ENCODE assay signal across 14 cellular contexts in genomic region chr5:154072782-154073171, GRCh38. TPM values are rescaled to one million over a fixed set of nuclear protein-coding genes. Genes with fewer than 3 reads are reported as not detected.
DNase-seq lines count a peak whose midpoint lies in the region; TF ChIP-seq lines count a peak whose summit lies in the region.
"Had no signal": no experiment of that assay in that cellular context is flagged by ENCODE, and none has a peak within 500 bp of the region (broad histone marks: within the 10 kb centered on the region; RNA-seq: fewer than 3 reads in every experiment).

No MANE protein-coding gene starts in this region.

- TF ChIP-seq CTCF in neural progenitor cell (IDR thresholded peaks at IDR 0.05) = no peak

- H3K4me3 ChIP-seq in neural progenitor cell = no peak overlapping the region
- H3K4me3 ChIP-seq: heart right ventricle, SJCRH30, uterus had no signal

- no peak overlapping the region for H2AFZ ChIP-seq in neural progenitor cell (replicated peaks)

- no peaks in the 10 kb centered on the region for H3K9me3 ChIP-seq in neural progenitor cell (ENCODE audit: low read depth)
- H3K9me3 ChIP-seq: heart right ventricle, SJCRH30, uterus had no signal

- peaks cover 45% of the 10 kb centered on the region for H3K4me1 Mint-ChIP-seq in T-helper 2 cell treated with Interferon-gamma antibody and Interleukin-4, amounts not matched to agents 5 μg/mL and 100 μg/mL, for 36 hours (ENCODE audit: low read depth)
- H3K4me1 Mint-ChIP-seq in activated T-helper 1 cell treated with anti-CD3 and anti-CD28 coated beads, Interleukin-12 subunit alpha, Interleukin-12 subunit beta, Interleukin-2, Interleukin-4 antibody, amounts not matched to agents 30 ng/mL and 10 ng/mL and 1 ng/mL, durations not matched to agents 14 hours and 24 hours and 36 hours (ENCODE audit: low read depth) = peaks cover 56% of the 10 kb centered on the region
- peaks cover 37% of the 10 kb centered on the region for H3K4me1 Mint-ChIP-seq in neural progenitor cell

- DNase-seq in T-helper 2 cell treated with Interferon-gamma antibody and Interleukin-4, amounts not matched to agents 5 μg/mL and 100 μg/mL, for 36 hours (ENCODE audit: low spot score) = no peak
- DNase-seq in T-helper 2 cell = no peak
- DNase-seq in COR-L47 (lab: John Stamatoyannopoulos, UW) = peak; percentile 38
- DNase-seq in activated T-helper 1 cell treated with anti-CD3 and anti-CD28 coated beads, Interleukin-12 subunit alpha, Interleukin-12 subunit beta, Interleukin-2, Interleukin-4 antibody, amounts not matched to agents 30 ng/mL and 10 ng/mL and 1 ng/mL, durations not matched to agents 14 hours and 24 hours and 36 hours (ENCODE audit: low spot score) = no peak
- DNase-seq in neural progenitor cell (ENCODE audit: low spot score) = peak; percentile 69
- DNase-seq in GF-D8 (lab: John Stamatoyannopoulos, UW) = no peak
- no peak for DNase-seq in DMS153 (lab: John Stamatoyannopoulos, UW)
- no peak for DNase-seq in SKM-1 treated with dmso at 0.1 percent for 144 hours (lab: John Stamatoyannopoulos, UW; ENCODE audit: unreplicated experiment)

- no peak overlapping the region for H3K4me3 Mint-ChIP-seq in T-helper 2 cell treated with Interferon-gamma antibody and Interleukin-4, amounts not matched to agents 5 μg/mL and 100 μg/mL, for 36 hours
- H3K4me3 Mint-ChIP-seq in activated T-helper 1 cell treated with anti-CD3 and anti-CD28 coated beads, Interleukin-12 subunit alpha, Interleukin-12 subunit beta, Interleukin-2, Interleukin-4 antibody, amounts not matched to agents 30 ng/mL and 10 ng/mL and 1 ng/mL, durations not matched to agents 14 hours and 24 hours and 36 hours = peak overlapping the region; percentile 24
- H3K4me3 Mint-ChIP-seq in neural progenitor cell = no peak overlapping the region
- H3K4me3 Mint-ChIP-seq: CD4-positive, alpha-beta T cell; neural crest cell had no signal

- no peak overlapping the region for H3K9ac ChIP-seq in neural progenitor cell

- intact Hi-C loops in activated T-helper 1 cell treated with anti-CD3 and anti-CD28 coated beads, Interleukin-12 subunit alpha, Interleukin-12 subunit beta, Interleukin-2, Interleukin-4 antibody, amounts not matched to agents 30 ng/mL and 10 ng/mL and 1 ng/mL, durations not matched to agents 14 hours and 24 hours and 36 hours (cut with micrococcal nuclease) = loop anchor here (1.0 to 5.0 kb wide), 9 partner anchors 98 to 540 kb away; partner anchors contain the start of genes GALNT10 and SAP30L

- no peaks in the 10 kb centered on the region for H3K36me3 ChIP-seq in neural progenitor cell
- H3K36me3 ChIP-seq: heart right ventricle, SJCRH30, uterus had no signal

- H3K27me3 ChIP-seq in neural progenitor cell = no peaks in the 10 kb centered on the region
- H3K27me3 ChIP-seq: heart right ventricle, uterus had no signal

- peaks cover 15% of the 10 kb centered on the region for H3K4me1 ChIP-seq in neural progenitor cell
- H3K4me1 ChIP-seq: uterus had no signal

- H3K27me3 Mint-ChIP-seq in T-helper 2 cell treated with Interferon-gamma antibody and Interleukin-4, amounts not matched to agents 5 μg/mL and 100 μg/mL, for 36 hours (ENCODE audit: low read depth) = peaks cover 4% of the 10 kb centered on the region
- no peaks in the 10 kb centered on the region for H3K27me3 Mint-ChIP-seq in activated T-helper 1 cell treated with anti-CD3 and anti-CD28 coated beads, Interleukin-12 subunit alpha, Interleukin-12 subunit beta, Interleukin-2, Interleukin-4 antibody, amounts not matched to agents 30 ng/mL and 10 ng/mL and 1 ng/mL, durations not matched to agents 14 hours and 24 hours and 36 hours (ENCODE audit: insufficient read depth)
- peaks cover 5% of the 10 kb centered on the region for H3K27me3 Mint-ChIP-seq in neural progenitor cell (ENCODE audit: insufficient read depth, low read depth)
- H3K27me3 Mint-ChIP-seq: CD4-positive, alpha-beta T cell had no signal

- H3K79me2 ChIP-seq in neural progenitor cell (ENCODE audit: low read depth) = no peaks in the 10 kb centered on the region

- H3K9me3 Mint-ChIP-seq in T-helper 2 cell treated with Interferon-gamma antibody and Interleukin-4, amounts not matched to agents 5 μg/mL and 100 μg/mL, for 36 hours = no peaks in the 10 kb centered on the region
- peaks cover 4% of the 10 kb centered on the region for H3K9me3 Mint-ChIP-seq in activated T-helper 1 cell treated with anti-CD3 and anti-CD28 coated beads, Interleukin-12 subunit alpha, Interleukin-12 subunit beta, Interleukin-2, Interleukin-4 antibody, amounts not matched to agents 30 ng/mL and 10 ng/mL and 1 ng/mL, durations not matched to agents 14 hours and 24 hours and 36 hours
- H3K9me3 Mint-ChIP-seq in neural progenitor cell = peaks cover 2% of the 10 kb centered on the region
- H3K9me3 Mint-ChIP-seq: CD4-positive, alpha-beta T cell; HFFc6; neural crest cell had no signal

- H3K27ac ChIP-seq in neural progenitor cell = no peak overlapping the region
- H3K27ac ChIP-seq: SJCRH30, uterus had no signal

- peak overlapping the region; percentile 17 for H3K4me2 ChIP-seq in neural progenitor cell

- H3K27ac Mint-ChIP-seq in T-helper 2 cell treated with Interferon-gamma antibody and Interleukin-4, amounts not matched to agents 5 μg/mL and 100 μg/mL, for 36 hours = peak overlapping the region; percentile 71
- peak overlapping the region; percentile 15 for H3K27ac Mint-ChIP-seq in activated T-helper 1 cell treated with anti-CD3 and anti-CD28 coated beads, Interleukin-12 subunit alpha, Interleukin-12 subunit beta, Interleukin-2, Interleukin-4 antibody, amounts not matched to agents 30 ng/mL and 10 ng/mL and 1 ng/mL, durations not matched to agents 14 hours and 24 hours and 36 hours
- H3K27ac Mint-ChIP-seq in neural progenitor cell = peak overlapping the region; percentile 58
- H3K27ac Mint-ChIP-seq: CD4-positive, alpha-beta T cell; HFFc6 had no signal

- peaks cover 15% of the 10 kb centered on the region for H3F3A ChIP-seq in neural progenitor cell (ENCODE audit: low read depth)

- H4K20me1 ChIP-seq in neural progenitor cell (ENCODE audit: low read depth) = no peaks in the 10 kb centered on the region

- no peaks in the 10 kb centered on the region for H3K36me3 Mint-ChIP-seq in T-helper 2 cell treated with Interferon-gamma antibody and Interleukin-4, amounts not matched to agents 5 μg/mL and 100 μg/mL, for 36 hours (ENCODE audit: low read depth)
- no peaks in the 10 kb centered on the region for H3K36me3 Mint-ChIP-seq in activated T-helper 1 cell treated with anti-CD3 and anti-CD28 coated beads, Interleukin-12 subunit alpha, Interleukin-12 subunit beta, Interleukin-2, Interleukin-4 antibody, amounts not matched to agents 30 ng/mL and 10 ng/mL and 1 ng/mL, durations not matched to agents 14 hours and 24 hours and 36 hours (ENCODE audit: low read depth)
- no peaks in the 10 kb centered on the region for H3K36me3 Mint-ChIP-seq in neural progenitor cell

RNA-seq across cellular contexts. Expression of gene MFAP3, which starts 34.0 kb away (rescaled TPM):
- total RNA-seq in activated T-helper 1 cell treated with anti-CD3 and anti-CD28 coated beads, Interleukin-12 subunit alpha, Interleukin-12 subunit beta, Interleukin-2, Interleukin-4 antibody, amounts not matched to agents 30 ng/mL and 10 ng/mL and 1 ng/mL, durations not matched to agents 14 hours and 24 hours and 36 hours = 24.3 and 29.9 TPM in 2 replicates
- total RNA-seq in neural progenitor cell (ENCODE audit: low replicate concordance) = 63.6 and 89.7 TPM in 2 replicates

RNA-seq across cellular contexts. Expression of gene FAM114A2, which starts 34.1 kb away (rescaled TPM):
- total RNA-seq in activated T-helper 1 cell treated with anti-CD3 and anti-CD28 coated beads, Interleukin-12 subunit alpha, Interleukin-12 subunit beta, Interleukin-2, Interleukin-4 antibody, amounts not matched to agents 30 ng/mL and 10 ng/mL and 1 ng/mL, durations not matched to agents 14 hours and 24 hours and 36 hours = 28.3 and 28.7 TPM in 2 replicates
- total RNA-seq in neural progenitor cell (ENCODE audit: low replicate concordance) = 13.2 and 19.9 TPM in 2 replicates

Comparison
In these comparisons a context has a peak if more than half of its experiments do, and no peak if none do; other contexts are left out.
1. DNase-seq: peak in COR-L47 (single experiment) and neural progenitor cell (single experiment); none in T-helper 2 cell treated with Interferon-gamma antibody and Interleukin-4, amounts not matched to agents 5 μg/mL and 100 μg/mL, for 36 hours (single experiment), T-helper 2 cell (0 of 5), activated T-helper 1 cell treated with anti-CD3 and anti-CD28 coated beads, Interleukin-12 subunit alpha, Interleukin-12 subunit beta, Interleukin-2, Interleukin-4 antibody, amounts not matched to agents 30 ng/mL and 10 ng/mL and 1 ng/mL, durations not matched to agents 14 hours and 24 hours and 36 hours (single experiment), GF-D8 (single experiment), DMS153 (single experiment) and SKM-1 treated with dmso at 0.1 percent for 144 hours (single experiment).
2. H3K27ac Mint-ChIP-seq: peak in every context shown above with its lines; median percentile 71 in T-helper 2 cell treated with Interferon-gamma antibody and Interleukin-4, amounts not matched to agents 5 μg/mL and 100 μg/mL, for 36 hours; 58 in neural progenitor cell; 15 in activated T-helper 1 cell treated with anti-CD3 and anti-CD28 coated beads, Interleukin-12 subunit alpha, Interleukin-12 subunit beta, Interleukin-2, Interleukin-4 antibody, amounts not matched to agents 30 ng/mL and 10 ng/mL and 1 ng/mL, durations not matched to agents 14 hours and 24 hours and 36 hours.